Comparison of ENCODE assay signal across 1 cellular context in genomic region chr20:35004051-35004725, GRCh38.
TF ChIP-seq lines count a peak whose summit lies in the region.

No MANE protein-coding gene starts in this region.

TF ChIP-seq in H1, 55 proteins besides CTCF, POLR2A, EP300 and RAD21:
- no peak for TF ChIP-seq YY1 (IDR thresholded peaks at IDR 0.05; ENCODE audit: low read depth, low read length)
- TF ChIP-seq CHD1 (IDR thresholded peaks at IDR 0.05; ENCODE audit: low read depth, low read length): no peak
